Comparison of ENCODE assay signal across 1 cellular context in genomic region chr1:170407138-170407537, GRCh38.
TF ChIP-seq lines count a peak whose summit lies in the region.

No MANE protein-coding gene starts in this region.

TF ChIP-seq in GM23338, 12 proteins besides CTCF, POLR2A, EP300 and RAD21 (continued from another document):
- TF ChIP-seq EZH2phosphoT487 (IDR thresholded peaks at IDR 0.05; ENCODE audit: unreplicated experiment): no peak
- TF ChIP-seq EZH2 (IDR thresholded peaks at IDR 0.05; ENCODE audit: low read depth, unreplicated experiment): no peak
- no peak for TF ChIP-seq POLR2AphosphoS5 (IDR thresholded peaks at IDR 0.05; ENCODE audit: low read depth)
